ENCODE assay signal across 18 cellular contexts in the genomic region with DNA sequence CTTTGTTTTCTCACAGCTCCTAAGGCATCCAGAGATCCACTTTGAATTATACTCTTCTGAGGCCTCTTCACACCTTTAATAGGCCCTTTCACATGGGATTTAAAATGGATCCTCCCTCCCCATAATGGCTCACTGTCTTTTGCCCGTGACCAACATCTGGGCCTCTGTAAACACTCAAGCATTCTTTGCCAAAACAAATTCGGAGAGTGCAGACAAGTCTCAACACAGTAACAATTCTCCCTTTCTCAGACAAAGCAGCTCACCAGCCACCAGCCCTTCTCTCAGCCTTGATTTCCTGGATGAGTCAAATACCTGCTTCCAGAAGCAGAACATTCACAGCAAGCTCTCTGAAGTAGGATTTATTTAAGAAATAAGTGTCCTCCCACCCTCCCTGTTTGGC. TPM values are rescaled to one million over a fixed set of nuclear protein-coding genes. Genes with fewer than 3 reads are reported as not detected.
DNase-seq lines count a peak whose midpoint lies in the region; ATAC-seq and TF ChIP-seq lines count a peak whose summit lies in the region.
"Had no signal": no experiment of that assay in that cellular context is flagged by ENCODE, and none has a peak within 500 bp of the region (broad histone marks: within the 10 kb centered on the region; RNA-seq: fewer than 3 reads in every experiment).

No MANE protein-coding gene starts in this region.

- no peaks in the 10 kb centered on the region for H3K9me3 Mint-ChIP-seq in T-cell
- H3K9me3 Mint-ChIP-seq: CD4-positive, alpha-beta T cell; T-helper 2 cell treated with Interferon-gamma antibody and Interleukin-4, amounts not matched to agents 5 μg/mL and 100 μg/mL, for 36 hours had no signal

- POLR2A ChIA-PET in T-cell (lab: Charles Lee), result no interaction called here

- TF ChIP-seq CTCF in smooth muscle cell (IDR thresholded peaks at IDR 0.05; ENCODE audit: borderline replicate concordance, insufficient read depth, poor library complexity, severe bottlenecking) (no peak), adrenal gland (IDR thresholded peaks at IDR 0.05) (no peak)

- H3K27ac ChIP-seq in smooth muscle cell (ENCODE audit: low read depth), result peak overlapping the region; percentile 83
- H3K27ac ChIP-seq in adrenal gland, result no peak overlapping the region
- H3K27ac ChIP-seq: heart left ventricle, thyroid gland had no signal

- peak overlapping the region; percentile 54 for H3K4me3 ChIP-seq in smooth muscle cell
- no peak overlapping the region for H3K4me3 ChIP-seq in adrenal gland
- H3K4me3 ChIP-seq: heart left ventricle, thyroid gland had no signal

- CTCF ChIA-PET in T-cell (lab: Charles Lee), result no interaction called here

- peaks cover 0 to 5% (median 5%) of the 10 kb centered on the region in 3 donors for H3K4me1 Mint-ChIP-seq in T-cell

- WGBS in smooth muscle cell (ENCODE audit: low lambda C conversion rate), result 14% methylated on average over 2 of the region's 2 CpGs
- WGBS in adrenal gland, 4 donors, result 37 to 57% (median 52%) methylated on average over 2 of the region's 2 CpGs

- H4K20me1 ChIP-seq in smooth muscle cell (ENCODE audit: low read depth), result no peaks in the 10 kb centered on the region

- H3K4me2 ChIP-seq in smooth muscle cell, result peak overlapping the region; percentile 84

- no peaks in the 10 kb centered on the region for H3K79me2 ChIP-seq in smooth muscle cell (ENCODE audit: low read depth)

- peak; percentile 92 for ATAC-seq in esophagus mucosa
- no peak for ATAC-seq in GM21360 (IDR thresholded peaks at IDR 0.05; ENCODE audit: unreplicated experiment)
- ATAC-seq in T-cell (replicated peaks in 1 of 4), result no peak
- ATAC-seq: heart left ventricle, Right ventricle myocardium inferior had no signal

- H3K9ac ChIP-seq in smooth muscle cell (ENCODE audit: low read depth), result peak overlapping the region; percentile 47

- H3K4me1 ChIP-seq in smooth muscle cell (ENCODE audit: low read depth), result peaks cover 9% of the 10 kb centered on the region
- H3K4me1 ChIP-seq in adrenal gland (replicated peaks in 1 of 2), result no peaks in the 10 kb centered on the region
- H3K4me1 ChIP-seq: thyroid gland had no signal

- intact Hi-C loops in adrenal gland (cut with DNase I), result no loop called here

- H3K36me3 ChIP-seq in smooth muscle cell (ENCODE audit: low read depth) (no peaks in the 10 kb centered on the region), adrenal gland (replicated peaks in 1 of 2) (no peaks in the 10 kb centered on the region)
- H3K36me3 ChIP-seq: heart left ventricle, thyroid gland had no signal

- no peak overlapping the region for H3K27ac Mint-ChIP-seq in T-cell
- H3K27ac Mint-ChIP-seq: activated naive CD8-positive, alpha-beta T cell; CD4-positive, alpha-beta T cell; T-helper 2 cell treated with Interferon-gamma antibody and Interleukin-4, amounts not matched to agents 5 μg/mL and 100 μg/mL, for 36 hours had no signal

- H2AFZ ChIP-seq in smooth muscle cell (ENCODE audit: low read depth), result peak overlapping the region; percentile 92

- peaks cover 38 to 46% of the 10 kb centered on the region in 2 donors for H3K27me3 Mint-ChIP-seq in T-cell

- H3K36me3 Mint-ChIP-seq in T-cell, result no peaks in the 10 kb centered on the region
- H3K36me3 Mint-ChIP-seq: activated naive CD8-positive, alpha-beta T cell had no signal

- H3K27me3 ChIP-seq in smooth muscle cell (ENCODE audit: low read depth) (peaks cover 15% of the 10 kb centered on the region), adrenal gland (peaks cover 14% of the 10 kb centered on the region)
- H3K27me3 ChIP-seq: thyroid gland had no signal

- no peak overlapping the region for H3K4me3 Mint-ChIP-seq in T-cell
- H3K4me3 Mint-ChIP-seq: activated naive CD8-positive, alpha-beta T cell; CD4-positive, alpha-beta T cell; T-helper 2 cell treated with Interferon-gamma antibody and Interleukin-4, amounts not matched to agents 5 μg/mL and 100 μg/mL, for 36 hours had no signal

- H3F3A ChIP-seq in smooth muscle cell (ENCODE audit: low read depth), result peaks cover 11% of the 10 kb centered on the region

- DNase-seq in NCI-H2029 treated with DMSO at 0.1 percent for 48 hours (lab: John Stamatoyannopoulos, UW) (peak; percentile 21), NCI-H2029 (lab: John Stamatoyannopoulos, UW) (no peak), NCI-H2227 (lab: John Stamatoyannopoulos, UW; ENCODE audit: unreplicated experiment) (peak; percentile 53), smooth muscle cell (lab: John Stamatoyannopoulos, UW; ENCODE audit: unreplicated experiment) (no peak), T-cell (no peak), adrenal gland (no peak)
- DNase-seq: activated T-cell treated with anti-CD3 and anti-CD28 coated beads for 4 hours; CD4-positive, alpha-beta T cell; GF-D8; heart left ventricle; NCI-H1092; NCI-H82; thyroid gland had no signal

- no peak for TF ChIP-seq POLR2A in adrenal gland (IDR thresholded peaks at IDR 0.05)

- H3K9me3 ChIP-seq in smooth muscle cell (replicated peaks; ENCODE audit: low read depth) (no peaks in the 10 kb centered on the region), adrenal gland (replicated peaks in 1 of 3) (no peaks in the 10 kb centered on the region)
- H3K9me3 ChIP-seq: heart left ventricle, thyroid gland had no signal

RNA-seq across cellular contexts. Expression of gene IMP4, which starts 14.0 kb away (rescaled TPM):
- total RNA-seq in esophagus mucosa (47.5 TPM), smooth muscle cell (36.4 and 59.3 TPM in 2 replicates), T-cell (10 to 100 TPM; 70.7 to 93.7 (median 86.9) TPM), adrenal gland (100 to 1,000 TPM in 2 of 8 donors, 10 to 100 TPM in 6; 62.7 to 114 (median 83.2) TPM)
- polyA plus RNA-seq in smooth muscle cell (74.9 and 75.0 TPM in 2 replicates), adrenal gland (100 to 1,000 TPM in 2 of 3 donors, 10 to 100 TPM in 1; 55.8 to 141 (median 117) TPM)

RNA-seq across cellular contexts. Expression of gene PTPN18, which starts 27.1 kb away (rescaled TPM):
- total RNA-seq in esophagus mucosa (19.8 TPM), smooth muscle cell (4.4 and 13.9 TPM in 2 replicates), T-cell (10 to 100 TPM; 42.3 to 67.6 (median 58.2) TPM), adrenal gland (10 to 100 TPM; 21.9 to 74.1 (median 42.9) TPM)
- polyA plus RNA-seq in smooth muscle cell (10.1 and 10.2 TPM in 2 replicates), adrenal gland (10 to 100 TPM; 32.3 to 64.4 (median 42.2) TPM)

Comparison
In these comparisons a context has a peak if more than half of its experiments do, and no peak if none do; other contexts are left out.
1. DNase-seq: peak in NCI-H2029 treated with DMSO at 0.1 percent for 48 hours (single experiment) and NCI-H2227 (single experiment); none in NCI-H2029 (single experiment), smooth muscle cell (single experiment), T-cell (0 of 34) and adrenal gland (0 of 7).